21 cellular contexts compared by ENCODE assay signal in the genomic region with DNA sequence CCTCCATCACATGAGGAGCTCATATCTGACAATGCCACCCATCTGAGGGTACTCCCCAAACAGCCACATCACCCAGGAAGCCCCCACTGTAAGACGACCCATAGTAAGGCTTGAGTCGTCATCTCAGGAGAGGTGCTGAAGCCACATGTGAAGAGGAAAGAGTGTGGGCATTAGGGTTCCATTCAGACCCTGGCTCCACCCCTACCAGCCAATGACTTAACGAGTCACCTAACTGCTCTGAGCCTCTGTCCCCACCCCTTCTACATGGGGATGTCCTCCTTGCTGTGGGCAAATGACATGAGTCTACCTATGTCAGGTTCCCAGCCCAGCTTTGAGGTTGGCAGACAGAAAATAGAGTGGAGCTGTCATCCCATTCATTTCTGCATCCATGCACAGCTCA. TPM values are rescaled to one million over a fixed set of nuclear protein-coding genes. Genes with fewer than 3 reads are reported as not detected.
A peak's percentile ranks its signal among the peaks of the same experiment; 100 is the strongest.
DNase-seq lines count a peak whose midpoint lies in the region; ATAC-seq and TF ChIP-seq lines count a peak whose summit lies in the region.
"Had no signal": no experiment of that assay in that cellular context is flagged by ENCODE, and none has a peak within 500 bp of the region (broad histone marks: within the 10 kb centered on the region; RNA-seq: fewer than 3 reads in every experiment).

No MANE protein-coding gene starts in this region.

- H3K9me3 Mint-ChIP-seq in activated naive CD4-positive, alpha-beta T cell treated with anti-CD3 and anti-CD28 coated beads for 36 hours = peaks cover 15% of the 10 kb centered on the region
- peaks cover 11% of the 10 kb centered on the region for H3K9me3 Mint-ChIP-seq in progenitor cell of endocrine pancreas (ENCODE audit: low read depth)

- DNase-seq in activated naive CD4-positive, alpha-beta T cell treated with anti-CD3 and anti-CD28 coated beads for 36 hours = peak; percentile 7
- no peak for DNase-seq in activated naive CD4-positive, alpha-beta T cell (lab: John Stamatoyannopoulos, UW)
- DNase-seq in ecto neural progenitor cell (ENCODE audit: low spot score) (peak; percentile 24), progenitor cell of endocrine pancreas (ENCODE audit: low spot score, unreplicated experiment) (no peak), DMS79 treated with DMSO at 0.1 percent for 48 hours (lab: John Stamatoyannopoulos, UW) (no peak), mucosa of descending colon (no peak)
- DNase-seq: C1 segment of cervical spinal cord; HFFc6; KG1; NCI-H1694 treated with DMSO at 0.1 percent for 48 hours; NCI-H510A; NCI-H748 treated with DMSO at 0.1 percent for 48 hours; NK-92 treated with Interleukin-12 subunit alpha and Interleukin-12 subunit beta, amount 100 ng/mL, for 24 hours; SHP77 had no signal

- no peaks in the 10 kb centered on the region for H3K4me1 Mint-ChIP-seq in activated naive CD4-positive, alpha-beta T cell treated with anti-CD3 and anti-CD28 coated beads for 36 hours (ENCODE audit: low read depth)
- peaks cover 8% of the 10 kb centered on the region for H3K4me1 Mint-ChIP-seq in progenitor cell of endocrine pancreas (ENCODE audit: low read depth)

- H3K27me3 Mint-ChIP-seq in activated naive CD4-positive, alpha-beta T cell treated with anti-CD3 and anti-CD28 coated beads for 36 hours (ENCODE audit: low read depth) = peaks cover 22% of the 10 kb centered on the region
- H3K27me3 Mint-ChIP-seq in progenitor cell of endocrine pancreas = peaks cover 29% of the 10 kb centered on the region

- no peak overlapping the region for H3K4me3 Mint-ChIP-seq in activated naive CD4-positive, alpha-beta T cell treated with anti-CD3 and anti-CD28 coated beads for 36 hours
- H3K4me3 Mint-ChIP-seq in progenitor cell of endocrine pancreas (ENCODE audit: low read depth) = no peak overlapping the region
- H3K4me3 Mint-ChIP-seq: HFFc6 had no signal

- no peak overlapping the region for H3K4me3 ChIP-seq in HUES48 (ENCODE audit: low read depth, low read length)
- H3K4me3 ChIP-seq in mucosa of descending colon = no peak overlapping the region
- H3K4me3 ChIP-seq: SK-N-MC had no signal

- H3K9ac ChIP-seq in HUES48 (ENCODE audit: low read depth, low read length) = no peak overlapping the region

- CTCF ChIA-PET in activated naive CD4-positive, alpha-beta T cell treated with anti-CD3 and anti-CD28 coated beads for 36 hours (lab: Charles Lee) = interaction anchor here (0.6 kb wide), 1 partner anchor 1027 kb away, joined by 4 read pairs; no protein-coding TSS in a partner anchor

- H3K27ac Mint-ChIP-seq in activated naive CD4-positive, alpha-beta T cell treated with anti-CD3 and anti-CD28 coated beads for 36 hours = no peak overlapping the region
- H3K27ac Mint-ChIP-seq in progenitor cell of endocrine pancreas = peak overlapping the region; percentile 15
- H3K27ac Mint-ChIP-seq: HFFc6 had no signal

- H3K27me3 ChIP-seq in HUES48 (ENCODE audit: control insufficient read depth, insufficient read depth, low read length) = no peaks in the 10 kb centered on the region; the same call in 1 of the 2 replicates

- no peak for ATAC-seq in HG02973 (IDR thresholded peaks at IDR 0.05; ENCODE audit: unreplicated experiment)
- no peak for ATAC-seq in mucosa of descending colon
- ATAC-seq: HepG2 had no signal

- H3K36me3 Mint-ChIP-seq in activated naive CD4-positive, alpha-beta T cell treated with anti-CD3 and anti-CD28 coated beads for 36 hours (ENCODE audit: low read depth) = peaks cover 2% of the 10 kb centered on the region
- peaks cover 1% of the 10 kb centered on the region for H3K36me3 Mint-ChIP-seq in progenitor cell of endocrine pancreas (ENCODE audit: insufficient read depth)

- no peaks in the 10 kb centered on the region for H3K36me3 ChIP-seq in HUES48 (ENCODE audit: control insufficient read depth, insufficient read depth, low read length)
- H3K36me3 ChIP-seq in mucosa of descending colon (ENCODE audit: low read depth) = no peaks in the 10 kb centered on the region

- TF ChIP-seq CTCF in progenitor cell of endocrine pancreas (IDR thresholded peaks at IDR 0.05; ENCODE audit: unreplicated experiment) = no peak
- TF ChIP-seq CTCF in mucosa of descending colon (IDR thresholded peaks at IDR 0.05) = no peak

- intact Hi-C loops in activated naive CD4-positive, alpha-beta T cell treated with anti-CD3 and anti-CD28 coated beads for 36 hours (cut with micrococcal nuclease) = no loop called here
- intact Hi-C loops in mucosa of descending colon (cut with DNase I, micrococcal nuclease) = no loop called here

- H3K4me1 ChIP-seq in HUES48 (ENCODE audit: control insufficient read depth, insufficient read depth, low read length) (peaks cover 26% of the 10 kb centered on the region; the same call in 1 of the 2 replicates), mucosa of descending colon (ENCODE audit: low read depth) (no peaks in the 10 kb centered on the region)

- peak overlapping the region; percentile 18 for H3K27ac ChIP-seq in HUES48 (ENCODE audit: low read depth, low read length)
- H3K27ac ChIP-seq: SK-N-MC had no signal

- H3K9me3 ChIP-seq in HUES48 (ENCODE audit: control insufficient read depth, insufficient read depth, low read length) (peaks cover 15% of the 10 kb centered on the region; the same call in 1 of the 2 replicates), mucosa of descending colon (peaks cover 2% of the 10 kb centered on the region)

RNA-seq across cellular contexts. Expression of a gene that starts 46.3 kb away (rescaled TPM):
- not detected for total RNA-seq in activated naive CD4-positive, alpha-beta T cell treated with anti-CD3 and anti-CD28 coated beads for 36 hours
- total RNA-seq in progenitor cell of endocrine pancreas (0.14 and 0.24 TPM in 2 replicates), mucosa of descending colon (not detected)
- total RNA-seq: H4, HepG2, HFFc6, OCI-LY7, RPMI7951 had no signal

Comparison
In these comparisons a context has a peak if more than half of its experiments do, and no peak if none do; other contexts are left out.
1. DNase-seq: peak in activated naive CD4-positive, alpha-beta T cell treated with anti-CD3 and anti-CD28 coated beads for 36 hours (single experiment) and ecto neural progenitor cell (single experiment); none in activated naive CD4-positive, alpha-beta T cell (0 of 4), progenitor cell of endocrine pancreas (single experiment), DMS79 treated with DMSO at 0.1 percent for 48 hours (single experiment) and mucosa of descending colon (0 of 3).